In genomic region chr4:183444953-183445543, GRCh38 we compare ENCODE assay signal across 8 cellular contexts. TPM values are rescaled to one million over a fixed set of nuclear protein-coding genes. Genes with fewer than 3 reads are reported as not detected.
DNase-seq lines count a peak whose midpoint lies in the region; ATAC-seq and TF ChIP-seq lines count a peak whose summit lies in the region.

No MANE protein-coding gene starts in this region.

- no peaks in the 10 kb centered on the region for H3K27me3 ChIP-seq in body of pancreas

- no peaks in the 10 kb centered on the region for H3K9me3 Mint-ChIP-seq in activated T-cell treated with anti-CD3 and anti-CD28 coated beads, Interleukin-2, amount 50 U/mL, for 24 hours
- no peaks in the 10 kb centered on the region for H3K9me3 Mint-ChIP-seq in stimulated activated naive CD8-positive, alpha-beta T cell treated with anti-CD3 and anti-CD28 coated beads, Interleukin-15, Interleukin-2, amounts not matched to agents 100 ng/mL and 50 ng/mL, for 24 hours

- H3K36me3 Mint-ChIP-seq in activated T-cell treated with anti-CD3 and anti-CD28 coated beads, Interleukin-2, amount 50 U/mL, for 24 hours (ENCODE audit: low read depth) = peaks cover 57% of the 10 kb centered on the region
- peaks cover 40% of the 10 kb centered on the region for H3K36me3 Mint-ChIP-seq in stimulated activated naive CD8-positive, alpha-beta T cell treated with anti-CD3 and anti-CD28 coated beads, Interleukin-15, Interleukin-2, amounts not matched to agents 100 ng/mL and 50 ng/mL, for 24 hours (ENCODE audit: low read depth)

- TF ChIP-seq POLR2A in body of pancreas (IDR thresholded peaks at IDR 0.05) = no peak

- no peak for DNase-seq in activated T-cell treated with anti-CD3 and anti-CD28 coated beads, Interleukin-2, amount 50 U/mL, for 24 hours
- DNase-seq in activated T-cell treated with anti-CD3 and anti-CD28 coated beads for 4 hours (no peak), MV-4-11 (lab: John Stamatoyannopoulos, UW) (peak; percentile 49), body of pancreas (peak in 3 of 4 donors; percentile 35 to 47 (median 42)), islet precursor cell (peak; percentile 71), NCI-H1930 (lab: John Stamatoyannopoulos, UW) (no peak)

- H3K27ac ChIP-seq in HEK293 (ENCODE audit: extremely low read depth, low read depth, low read length) = peak overlapping the region; percentile 97
- H3K27ac ChIP-seq in body of pancreas = peak overlapping the region; percentile 96 to 99 (median 98)

- CTCF ChIA-PET in HEK293 (lab: Yijun Ruan, JAX) = no interaction called here

- no peak for TF ChIP-seq CTCF in HEK293 (tag by site-specific recombination; IDR thresholded peaks at IDR 0.05)
- peak in 2 of 7 experiments; percentile 1 to 3 for TF ChIP-seq CTCF in body of pancreas (IDR thresholded peaks at IDR 0.05)

- POLR2A ChIA-PET in HEK293 (lab: Yijun Ruan, JAX) = interaction anchor here (1.9 kb wide), 1 partner anchor 60 kb away, joined by 4 read pairs; the partner anchor contains the start of gene ING2

- H3K27me3 Mint-ChIP-seq in activated T-cell treated with anti-CD3 and anti-CD28 coated beads, Interleukin-2, amount 50 U/mL, for 24 hours = no peaks in the 10 kb centered on the region
- H3K27me3 Mint-ChIP-seq in stimulated activated naive CD8-positive, alpha-beta T cell treated with anti-CD3 and anti-CD28 coated beads, Interleukin-15, Interleukin-2, amounts not matched to agents 100 ng/mL and 50 ng/mL, for 24 hours = no peaks in the 10 kb centered on the region

- H3K4me3 ChIP-seq in HEK293 (ENCODE audit: low read depth, low read length) = peak overlapping the region; percentile 94
- peak overlapping the region; percentile 49 to 90 for H3K4me3 ChIP-seq in body of pancreas

- intact Hi-C loops in body of pancreas (cut with DNase I) = no loop called here

- H3K27ac Mint-ChIP-seq in activated T-cell treated with anti-CD3 and anti-CD28 coated beads, Interleukin-2, amount 50 U/mL, for 24 hours = peak overlapping the region; percentile 96
- H3K27ac Mint-ChIP-seq in stimulated activated naive CD8-positive, alpha-beta T cell treated with anti-CD3 and anti-CD28 coated beads, Interleukin-15, Interleukin-2, amounts not matched to agents 100 ng/mL and 50 ng/mL, for 24 hours = peak overlapping the region; percentile 93

- H3K4me1 ChIP-seq in HEK293 (ENCODE audit: control insufficient read depth, insufficient read depth, low read length) (0 out of 2 replicates have a peak, but pooled peaks cover 4% of the 10 kb centered on the region), body of pancreas (peaks cover 50% of the 10 kb centered on the region)

- WGBS in body of pancreas, 2 donors = 0% methylated on average over 4 to 39 of the region's 39 CpGs

- peaks cover 47% of the 10 kb centered on the region for H3K4me1 Mint-ChIP-seq in activated T-cell treated with anti-CD3 and anti-CD28 coated beads, Interleukin-2, amount 50 U/mL, for 24 hours (ENCODE audit: low read depth)
- H3K4me1 Mint-ChIP-seq in stimulated activated naive CD8-positive, alpha-beta T cell treated with anti-CD3 and anti-CD28 coated beads, Interleukin-15, Interleukin-2, amounts not matched to agents 100 ng/mL and 50 ng/mL, for 24 hours (ENCODE audit: low read depth) = peaks cover 52% of the 10 kb centered on the region

- ATAC-seq in body of pancreas = peak; percentile 2

- H3K9me3 ChIP-seq in HEK293 (ENCODE audit: control insufficient read depth, insufficient read depth, low read depth, low read length) (no peaks in the 10 kb centered on the region), body of pancreas (no peaks in the 10 kb centered on the region)

- H3K4me3 Mint-ChIP-seq in activated T-cell treated with anti-CD3 and anti-CD28 coated beads, Interleukin-2, amount 50 U/mL, for 24 hours = peak overlapping the region; percentile 94
- H3K4me3 Mint-ChIP-seq in stimulated activated naive CD8-positive, alpha-beta T cell treated with anti-CD3 and anti-CD28 coated beads, Interleukin-15, Interleukin-2, amounts not matched to agents 100 ng/mL and 50 ng/mL, for 24 hours = peak overlapping the region; percentile 97

- peaks cover 5 to 44% of the 10 kb centered on the region in 2 experiments; a peak in 2 of 3 replicates for H3K36me3 ChIP-seq in HEK293 (ENCODE audit: control insufficient read depth in 2 of 2, insufficient read depth in 1 of 2, low read length in 2 of 2)
- peaks cover 8 to 9% of the 10 kb centered on the region in 2 donors for H3K36me3 ChIP-seq in body of pancreas (replicated peaks in 1 of 2; ENCODE audit: insufficient read depth in 1 of 2, low read depth in 2 of 2)

TF ChIP-seq in HEK293, 187 proteins besides CTCF, POLR2A, EP300 and RAD21 (continues in another document):
- no peak for TF ChIP-seq BCL11A (tag by site-specific recombination; IDR thresholded peaks at IDR 0.05; ENCODE audit: low read depth)
- no peak for TF ChIP-seq GLI4 (tag by site-specific recombination; IDR thresholded peaks at IDR 0.05)
- 0 out of 2 replicates have a peak, but pooled peaks have one; percentile 12 for TF ChIP-seq ZNF561 (tag by site-specific recombination; IDR thresholded peaks at IDR 0.05; ENCODE audit: borderline replicate concordance)
- TF ChIP-seq ZBTB8A (tag by site-specific recombination; IDR thresholded peaks at IDR 0.05) = no peak
- peak; percentile 43; the same call in 1 of the 2 replicates for TF ChIP-seq ZBTB48 (tag by site-specific recombination; IDR thresholded peaks at IDR 0.05)
- TF ChIP-seq ZNF2 (tag by site-specific recombination; IDR thresholded peaks at IDR 0.05) = peak; percentile 15; the same call in 1 of the 2 replicates
- TF ChIP-seq PRDM4 (tag by site-specific recombination; IDR thresholded peaks at IDR 0.05) = peak; percentile 88
- TF ChIP-seq SETDB1 (IDR thresholded peaks at IDR 0.05; ENCODE audit: insufficient read length, low read length) = no peak
- no peak for TF ChIP-seq ZBTB44 (tag by site-specific recombination; IDR thresholded peaks at IDR 0.05)
- peak; percentile 84 for TF ChIP-seq ZBTB20 (tag by site-specific recombination; IDR thresholded peaks at IDR 0.05)
- no peak for TF ChIP-seq ZNF837 (tag by site-specific recombination; IDR thresholded peaks at IDR 0.05)
- TF ChIP-seq HOXD13 (CRISPR knock-in tag; IDR thresholded peaks at IDR 0.05; ENCODE audit: borderline replicate concordance) = no peak
- no peak for TF ChIP-seq ZNF623 (tag by site-specific recombination; IDR thresholded peaks at IDR 0.05)
- TF ChIP-seq ZNF24 (tag by site-specific recombination; IDR thresholded peaks at IDR 0.05) = 0 out of 2 replicates have a peak, but pooled peaks have one; percentile 9
- peak; percentile 69 for TF ChIP-seq GLIS2 (tag by site-specific recombination; IDR thresholded peaks at IDR 0.05)
- no peak for TF ChIP-seq ZNF311 (tag by site-specific recombination; IDR thresholded peaks at IDR 0.05; ENCODE audit: borderline replicate concordance)
- peak; percentile 60 for TF ChIP-seq ZNF335 (tag by site-specific recombination; conservative IDR thresholded peaks at IDR 0.05)
- TF ChIP-seq ZNF501 (tag by site-specific recombination; IDR thresholded peaks at IDR 0.05) = 0 out of 2 replicates have a peak, but pooled peaks have one; percentile 20
- 0 out of 2 replicates have a peak, but pooled peaks have one; percentile 4 for TF ChIP-seq ZNF324 (tag by site-specific recombination; IDR thresholded peaks at IDR 0.05)
- peak; percentile 65; the same call in 1 of the 2 replicates for TF ChIP-seq ZFP37 (tag by site-specific recombination; IDR thresholded peaks at IDR 0.05)
- no peak for TF ChIP-seq ZNF645 (tag by site-specific recombination; IDR thresholded peaks at IDR 0.05)
- TF ChIP-seq YY1 (tag by site-specific recombination; IDR thresholded peaks at IDR 0.05) = peak; percentile 1; the same call in 1 of the 2 replicates
- no peak for TF ChIP-seq ZNF560 (tag by site-specific recombination; IDR thresholded peaks at IDR 0.05; ENCODE audit: borderline replicate concordance)

RNA-seq across cellular contexts. Expression of gene CDKN2AIP, which starts 0.6 kb away (rescaled TPM):
- 10 to 100 TPM; 10.9 to 20.4 TPM for total RNA-seq in body of pancreas

RNA-seq across cellular contexts. Expression of gene ING2, which starts 59.8 kb away (rescaled TPM):
- total RNA-seq in body of pancreas = 10 to 100 TPM in 1 of 2 donors, 1 to 10 TPM in 1; 3.6 to 14.5 TPM

Comparison
In these comparisons a context has a peak if more than half of its experiments do, and no peak if none do; other contexts are left out.
1. DNase-seq: peak in MV-4-11 (single experiment), body of pancreas (3 of 4) and islet precursor cell (single experiment); none in activated T-cell treated with anti-CD3 and anti-CD28 coated beads, Interleukin-2, amount 50 U/mL, for 24 hours (single experiment), activated T-cell treated with anti-CD3 and anti-CD28 coated beads for 4 hours (single experiment) and NCI-H1930 (0 of 2).